In the genomic region with DNA sequence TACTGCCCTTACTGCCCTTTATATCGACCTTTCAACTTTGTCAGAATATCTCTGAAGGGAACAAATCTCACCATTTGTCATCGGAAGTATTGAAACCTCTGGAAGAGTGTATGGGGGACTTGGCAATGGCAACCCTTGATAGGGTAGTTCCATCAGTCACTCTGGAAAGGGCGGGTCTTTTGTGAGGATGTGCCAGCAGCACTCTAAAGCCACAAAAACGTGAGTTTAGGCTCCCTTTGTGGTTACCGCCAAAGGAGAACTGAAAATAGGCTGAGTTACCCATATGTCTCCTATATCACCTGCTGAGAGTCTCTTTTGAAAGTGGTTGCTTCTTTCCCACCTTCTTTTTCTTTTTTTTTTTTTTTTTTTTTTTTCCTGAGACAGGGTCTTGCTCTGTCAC, we compare ENCODE assay signal across 14 cellular contexts.
DNase-seq lines count a peak whose midpoint lies in the region; ATAC-seq, FAIRE-seq and TF ChIP-seq lines count a peak whose summit lies in the region.
"Had no signal": no experiment of that assay in that cellular context is flagged by ENCODE, and none has a peak within 500 bp of the region (broad histone marks: within the 10 kb centered on the region; RNA-seq: fewer than 3 reads in every experiment).

No MANE protein-coding gene starts in this region.

- TF ChIP-seq POLR2A in GM12878 (IDR thresholded peaks at IDR 0.05; ENCODE audit: low read depth, low read length) = no peak
- no peak for TF ChIP-seq POLR2A in upper lobe of left lung (IDR thresholded peaks at IDR 0.05)

- TF ChIP-seq CTCF in GM12878 (IDR thresholded peaks at IDR 0.05 in 2 of 3, conservative IDR thresholded peaks at IDR 0.05 in 1 of 3; ENCODE audit: control insufficient read depth in 2 of 3, extremely low read depth in 1 of 3, insufficient read depth in 1 of 3, low read depth in 3 of 3, low read length in 3 of 3) (no peak), RWPE1 (conservative IDR thresholded peaks at IDR 0.05; ENCODE audit: low read depth) (no peak), upper lobe of left lung (IDR thresholded peaks at IDR 0.05) (no peak)

- ATAC-seq in GM19023 (IDR thresholded peaks at IDR 0.05; ENCODE audit: unreplicated experiment) = peak; percentile 72
- ATAC-seq in GM21786 (IDR thresholded peaks at IDR 0.05; ENCODE audit: unreplicated experiment) = peak; percentile 87
- peak; percentile 89 for ATAC-seq in HG03175 (IDR thresholded peaks at IDR 0.05; ENCODE audit: unreplicated experiment)
- ATAC-seq in GM12878 = peak; percentile 93
- ATAC-seq in upper lobe of left lung (ENCODE audit: low FRiP score in 2 of 2) = no peak
- ATAC-seq: activated T-helper 17 cell treated with anti-CD3 and anti-CD28 coated beads, Interleukin-2, amount 50 U/mL, for 72 hours had no signal

- no peak for FAIRE-seq in GM12878 (lab: Jason Lieb, UNC)
- FAIRE-seq: endothelial cell of umbilical vein had no signal

- BruUV-seq in GM12878 (replicated peaks; lab: Mats Ljungman, UMichigan) = no TSS peak

- DNase-seq in GM12878 (ENCODE audit: low read depth, low spot score) (peak; percentile 67), RWPE1 (ENCODE audit: low spot score) (no peak), upper lobe of left lung (no peak), NCI-H187 treated with DMSO at 0.1 percent for 48 hours (lab: John Stamatoyannopoulos, UW) (no peak)
- DNase-seq: activated CD4-positive, alpha-beta T cell treated with anti-CD3 and anti-CD28 coated beads for 4 hours; brain microvascular endothelial cell; NCI-H510A treated with DMSO at 0.1 percent for 48 hours; occipital lobe; stimulated activated CD8-positive, alpha-beta memory T cell treated with anti-CD3 and anti-CD28 coated beads, Interleukin-4, amount 100 ng/mL, for 48 hours had no signal

- TF ChIP-seq EP300 in GM12878 (IDR thresholded peaks at IDR 0.05; ENCODE audit: borderline replicate concordance in 1 of 2, control insufficient read depth in 1 of 2, low read depth in 2 of 2, low read length in 2 of 2) (no peak; a peak in 1 of 4 replicates), upper lobe of left lung (IDR thresholded peaks at IDR 0.05) (no peak)

- H3K27ac ChIP-seq in GM12878 (ENCODE audit: control insufficient read depth, insufficient read depth) (no peak overlapping the region), RWPE1 (no peak overlapping the region), upper lobe of left lung (no peak overlapping the region)
- H3K27ac ChIP-seq: brain microvascular endothelial cell had no signal

- SMC1A ChIA-PET in GM12878 (lab: Charles Lee; ENCODE audit: uncharacterized antibody, unreplicated experiment) = no interaction called here

- no peak overlapping the region for H3K4me2 ChIP-seq in GM12878 (ENCODE audit: control insufficient read depth, insufficient read depth)

- H3K9me3 ChIP-seq in GM12878 (replicated peaks; ENCODE audit: control insufficient read depth, insufficient read depth, low read length) = no peaks in the 10 kb centered on the region
- no peaks in the 10 kb centered on the region for H3K9me3 ChIP-seq in upper lobe of left lung

- RAD21 ChIA-PET in GM12878 (lab: Charles Lee; ENCODE audit: unreplicated experiment) = no interaction called here

- no peak overlapping the region for H3K9ac ChIP-seq in GM12878 (ENCODE audit: control insufficient read depth, insufficient read depth, low read length)

- H4K20me1 ChIP-seq in GM12878 (ENCODE audit: control insufficient read depth, insufficient read depth) = no peaks in the 10 kb centered on the region

- no peaks in the 10 kb centered on the region for H3K79me2 ChIP-seq in GM12878 (ENCODE audit: control insufficient read depth, insufficient read depth, low read length)

- intact Hi-C loops in GM12878 (cut with micrococcal nuclease; ENCODE audit: unreplicated experiment) = no loop called here

- in situ Hi-C loops in GM12878 (cut with MboI) = no loop called here

- H3K27me3 ChIP-seq in GM12878 (replicated peaks in 1 of 2; ENCODE audit: control insufficient read depth in 2 of 2, insufficient read depth in 2 of 2, low read length in 1 of 2) = no peaks in the 10 kb centered on the region; a peak in 2 of 4 replicates
- no peaks in the 10 kb centered on the region for H3K27me3 ChIP-seq in upper lobe of left lung
- H3K27me3 ChIP-seq: brain microvascular endothelial cell had no signal

- WGBS in GM12878 (ENCODE audit: insufficient coverage, insufficient replicate concordance, low lambda C conversion rate, missing lambda C conversion rate) = 8% methylated on average over 5 of the region's 5 CpGs
- 68 to 81% methylated on average over 5 of the region's 5 CpGs for WGBS in upper lobe of left lung, 2 donors

- H2AFZ ChIP-seq in GM12878 (ENCODE audit: control insufficient read depth, low read depth, low read length) = no peak overlapping the region

- POLR2A ChIA-PET in GM12878 (lab: Charles Lee) (no interaction called here), RWPE1 (lab: Yijun Ruan, JAX; ENCODE audit: low non-redundant PET) (no interaction called here)

- H3K4me3 ChIP-seq in GM12878 = no peak overlapping the region
- H3K4me3 ChIP-seq in upper lobe of left lung = no peak overlapping the region

- H3K4me1 ChIP-seq in GM12878 (ENCODE audit: control insufficient read depth, insufficient read depth, low read length) = peaks cover 18% of the 10 kb centered on the region; the same call in 1 of the 2 replicates
- no peaks in the 10 kb centered on the region for H3K4me1 ChIP-seq in upper lobe of left lung

- CTCF ChIA-PET in GM12878 (lab: Yijun Ruan, JAX) = no interaction called here
- CTCF ChIA-PET in RWPE1 (lab: Yijun Ruan, JAX) = no interaction called here

- H3K36me3 ChIP-seq in GM12878 (ENCODE audit: control insufficient read depth in 2 of 2, insufficient read depth in 2 of 2, low read length in 1 of 2) (no peaks in the 10 kb centered on the region), upper lobe of left lung (no peaks in the 10 kb centered on the region)
- H3K36me3 ChIP-seq: brain microvascular endothelial cell had no signal

- TF ChIP-seq RAD21 in GM12878 (IDR thresholded peaks at IDR 0.05; ENCODE audit: insufficient read depth, low read depth, low read length) = no peak

TF ChIP-seq in GM12878, 131 proteins besides CTCF, POLR2A, EP300 and RAD21 (continues in another document):
- TF ChIP-seq CREM (IDR thresholded peaks at IDR 0.05; ENCODE audit: low read depth) = no peak
- peak; percentile 95 for TF ChIP-seq BHLHE40 (IDR thresholded peaks at IDR 0.05; ENCODE audit: borderline replicate concordance in 1 of 2, low read depth in 2 of 2, low read length in 1 of 2)
- TF ChIP-seq, protein P1, sequence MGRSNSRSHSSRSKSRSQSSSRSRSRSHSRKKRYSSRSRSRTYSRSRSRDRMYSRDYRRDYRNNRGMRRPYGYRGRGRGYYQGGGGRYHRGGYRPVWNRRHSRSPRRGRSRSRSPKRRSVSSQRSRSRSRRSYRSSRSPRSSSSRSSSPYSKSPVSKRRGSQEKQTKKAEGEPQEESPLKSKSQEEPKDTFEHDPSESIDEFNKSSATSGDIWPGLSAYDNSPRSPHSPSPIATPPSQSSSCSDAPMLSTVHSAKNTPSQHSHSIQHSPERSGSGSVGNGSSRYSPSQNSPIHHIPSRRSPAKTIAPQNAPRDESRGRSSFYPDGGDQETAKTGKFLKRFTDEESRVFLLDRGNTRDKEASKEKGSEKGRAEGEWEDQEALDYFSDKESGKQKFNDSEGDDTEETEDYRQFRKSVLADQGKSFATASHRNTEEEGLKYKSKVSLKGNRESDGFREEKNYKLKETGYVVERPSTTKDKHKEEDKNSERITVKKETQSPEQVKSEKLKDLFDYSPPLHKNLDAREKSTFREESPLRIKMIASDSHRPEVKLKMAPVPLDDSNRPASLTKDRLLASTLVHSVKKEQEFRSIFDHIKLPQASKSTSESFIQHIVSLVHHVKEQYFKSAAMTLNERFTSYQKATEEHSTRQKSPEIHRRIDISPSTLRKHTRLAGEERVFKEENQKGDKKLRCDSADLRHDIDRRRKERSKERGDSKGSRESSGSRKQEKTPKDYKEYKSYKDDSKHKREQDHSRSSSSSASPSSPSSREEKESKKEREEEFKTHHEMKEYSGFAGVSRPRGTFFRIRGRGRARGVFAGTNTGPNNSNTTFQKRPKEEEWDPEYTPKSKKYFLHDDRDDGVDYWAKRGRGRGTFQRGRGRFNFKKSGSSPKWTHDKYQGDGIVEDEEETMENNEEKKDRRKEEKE (IDR thresholded peaks at IDR 0.05) = no peak
- no peak for TF ChIP-seq CBX5 (IDR thresholded peaks at IDR 0.05; ENCODE audit: low read depth)
- TF ChIP-seq, protein P2, sequence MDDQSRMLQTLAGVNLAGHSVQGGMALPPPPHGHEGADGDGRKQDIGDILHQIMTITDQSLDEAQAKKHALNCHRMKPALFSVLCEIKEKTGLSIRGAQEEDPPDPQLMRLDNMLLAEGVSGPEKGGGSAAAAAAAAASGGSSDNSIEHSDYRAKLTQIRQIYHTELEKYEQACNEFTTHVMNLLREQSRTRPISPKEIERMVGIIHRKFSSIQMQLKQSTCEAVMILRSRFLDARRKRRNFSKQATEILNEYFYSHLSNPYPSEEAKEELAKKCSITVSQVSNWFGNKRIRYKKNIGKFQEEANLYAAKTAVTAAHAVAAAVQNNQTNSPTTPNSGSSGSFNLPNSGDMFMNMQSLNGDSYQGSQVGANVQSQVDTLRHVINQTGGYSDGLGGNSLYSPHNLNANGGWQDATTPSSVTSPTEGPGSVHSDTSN (IDR thresholded peaks at IDR 0.05; ENCODE audit: insufficient replicate concordance, low read depth, low read length) = peak; percentile 73
- TF ChIP-seq IKZF2 (IDR thresholded peaks at IDR 0.05) = peak in 1 of 2 experiments; percentile 30; a peak in 1 of 4 replicates
- no peak for TF ChIP-seq SIX5 (IDR thresholded peaks at IDR 0.05; ENCODE audit: low read depth, low read length, severe bottlenecking)
- TF ChIP-seq, protein P3, sequence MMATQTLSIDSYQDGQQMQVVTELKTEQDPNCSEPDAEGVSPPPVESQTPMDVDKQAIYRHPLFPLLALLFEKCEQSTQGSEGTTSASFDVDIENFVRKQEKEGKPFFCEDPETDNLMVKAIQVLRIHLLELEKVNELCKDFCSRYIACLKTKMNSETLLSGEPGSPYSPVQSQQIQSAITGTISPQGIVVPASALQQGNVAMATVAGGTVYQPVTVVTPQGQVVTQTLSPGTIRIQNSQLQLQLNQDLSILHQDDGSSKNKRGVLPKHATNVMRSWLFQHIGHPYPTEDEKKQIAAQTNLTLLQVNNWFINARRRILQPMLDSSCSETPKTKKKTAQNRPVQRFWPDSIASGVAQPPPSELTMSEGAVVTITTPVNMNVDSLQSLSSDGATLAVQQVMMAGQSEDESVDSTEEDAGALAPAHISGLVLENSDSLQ (IDR thresholded peaks at IDR 0.05) = peak; percentile 86
- TF ChIP-seq RUNX3 (IDR thresholded peaks at IDR 0.05; ENCODE audit: low read length) = peak; percentile 84
- TF ChIP-seq ZNF384 (IDR thresholded peaks at IDR 0.05; ENCODE audit: borderline replicate concordance, low read depth, low read length) = no peak

Comparison
In these comparisons a context has a peak if more than half of its experiments do, and no peak if none do; other contexts are left out.
1. ATAC-seq: peak in GM19023 (single experiment), GM21786 (single experiment), HG03175 (single experiment) and GM12878 (single experiment); none in upper lobe of left lung (0 of 2).